1 cellular context compared by ENCODE assay signal in the genomic region with DNA sequence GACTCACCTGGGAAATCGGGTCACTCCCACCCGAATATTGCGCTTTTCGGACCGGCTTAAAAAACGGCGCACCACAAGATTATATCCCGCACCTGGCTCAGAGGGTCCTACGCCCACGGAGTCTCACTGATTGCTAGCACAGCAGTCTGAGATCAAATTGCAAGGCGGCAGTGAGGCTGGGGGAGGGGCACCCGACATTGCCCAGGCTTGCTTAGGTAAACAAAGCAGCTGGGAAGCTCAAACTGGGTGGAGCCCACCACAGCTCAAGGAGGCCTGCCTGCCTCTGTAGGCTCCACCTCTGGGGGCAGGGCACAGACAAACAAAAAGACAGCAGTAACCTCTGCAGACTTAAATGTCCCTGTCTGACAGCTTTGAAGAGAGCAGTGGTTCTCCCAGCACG.
TF ChIP-seq lines count a peak whose summit lies in the region.

No MANE protein-coding gene starts in this region.

TF ChIP-seq in WTC11, 78 proteins besides CTCF, POLR2A, EP300 and RAD21:
- peak; percentile 69; the same call in 1 of the 2 replicates for TF ChIP-seq FOXK1 (CRISPR knock-in tag; IDR thresholded peaks at IDR 0.05)
- TF ChIP-seq, protein P1, sequence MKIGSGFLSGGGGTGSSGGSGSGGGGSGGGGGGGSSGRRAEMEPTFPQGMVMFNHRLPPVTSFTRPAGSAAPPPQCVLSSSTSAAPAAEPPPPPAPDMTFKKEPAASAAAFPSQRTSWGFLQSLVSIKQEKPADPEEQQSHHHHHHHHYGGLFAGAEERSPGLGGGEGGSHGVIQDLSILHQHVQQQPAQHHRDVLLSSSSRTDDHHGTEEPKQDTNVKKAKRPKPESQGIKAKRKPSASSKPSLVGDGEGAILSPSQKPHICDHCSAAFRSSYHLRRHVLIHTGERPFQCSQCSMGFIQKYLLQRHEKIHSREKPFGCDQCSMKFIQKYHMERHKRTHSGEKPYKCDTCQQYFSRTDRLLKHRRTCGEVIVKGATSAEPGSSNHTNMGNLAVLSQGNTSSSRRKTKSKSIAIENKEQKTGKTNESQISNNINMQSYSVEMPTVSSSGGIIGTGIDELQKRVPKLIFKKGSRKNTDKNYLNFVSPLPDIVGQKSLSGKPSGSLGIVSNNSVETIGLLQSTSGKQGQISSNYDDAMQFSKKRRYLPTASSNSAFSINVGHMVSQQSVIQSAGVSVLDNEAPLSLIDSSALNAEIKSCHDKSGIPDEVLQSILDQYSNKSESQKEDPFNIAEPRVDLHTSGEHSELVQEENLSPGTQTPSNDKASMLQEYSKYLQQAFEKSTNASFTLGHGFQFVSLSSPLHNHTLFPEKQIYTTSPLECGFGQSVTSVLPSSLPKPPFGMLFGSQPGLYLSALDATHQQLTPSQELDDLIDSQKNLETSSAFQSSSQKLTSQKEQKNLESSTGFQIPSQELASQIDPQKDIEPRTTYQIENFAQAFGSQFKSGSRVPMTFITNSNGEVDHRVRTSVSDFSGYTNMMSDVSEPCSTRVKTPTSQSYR (CRISPR knock-in tag; IDR thresholded peaks at IDR 0.05): peak; percentile 74; the same call in 1 of the 2 replicates
